23 cellular contexts compared by ENCODE assay signal in genomic region chr12:87425942-87426554, GRCh38.
A peak's percentile ranks its signal among the peaks of the same experiment; 100 is the strongest.
DNase-seq lines count a peak whose midpoint lies in the region; ATAC-seq, FAIRE-seq and TF ChIP-seq lines count a peak whose summit lies in the region.
"Had no signal": no experiment of that assay in that cellular context is flagged by ENCODE, and none has a peak within 500 bp of the region (broad histone marks: within the 10 kb centered on the region; RNA-seq: fewer than 3 reads in every experiment).

No MANE protein-coding gene starts in this region.

- no peak for ATAC-seq in HG02840 (IDR thresholded peaks at IDR 0.05; ENCODE audit: low FRiP score, unreplicated experiment)
- ATAC-seq: heart left ventricle; natural killer cell treated with Interleukin-12 subunit alpha and Interleukin-12 subunit beta and Interleukin-15 and Interleukin-18, amount 100 ng/mL, for 72 hours; SK-N-SH treated with all-trans-retinoic acid at 6 μM for 48 hours had no signal

- no peak for TF ChIP-seq CTCF in HL-60 (IDR thresholded peaks at IDR 0.05; ENCODE audit: insufficient read depth, low read length)
- no peak for TF ChIP-seq CTCF in bronchial epithelial cell (IDR thresholded peaks at IDR 0.05; ENCODE audit: insufficient read depth, low read length, severe bottlenecking)

- FAIRE-seq in bronchial epithelial cell (lab: Jason Lieb, UNC) = no peak
- no peak for FAIRE-seq in urothelium cell line (lab: Jason Lieb, UNC)

- peak overlapping the region; percentile 46 for H3K27ac ChIP-seq in HL-60 (replicated peaks)
- H3K27ac ChIP-seq: heart left ventricle, parathyroid adenoma, sigmoid colon, vagina had no signal

- H3K4me3 ChIP-seq in HL-60 (replicated peaks; ENCODE audit: insufficient read depth, low read length) (no peak overlapping the region), bronchial epithelial cell (ENCODE audit: low read depth, low read length) (no peak overlapping the region)
- H3K4me3 ChIP-seq: heart left ventricle, sigmoid colon, vagina had no signal

- H3K27me3 ChIP-seq in HL-60 (ENCODE audit: insufficient read depth, poor library complexity, severe bottlenecking) (no peaks in the 10 kb centered on the region), bronchial epithelial cell (ENCODE audit: control insufficient read depth, insufficient read depth, low read length) (no peaks in the 10 kb centered on the region)
- H3K27me3 ChIP-seq: heart left ventricle, sigmoid colon, vagina had no signal

- no peaks in the 10 kb centered on the region for H3K36me3 ChIP-seq in bronchial epithelial cell (ENCODE audit: control insufficient read depth, insufficient read depth, low read length)
- H3K36me3 ChIP-seq: heart left ventricle, sigmoid colon, vagina had no signal

- DNase-seq in HL-60 (ENCODE audit: low read depth in 1 of 2, low spot score in 1 of 2) (peak in 1 of 2 experiments; percentile 52), NCI-H226 (peak; percentile 45), bronchial epithelial cell (ENCODE audit: low read depth) (peak; percentile 76), urothelium cell line (ENCODE audit: low spot score) (peak; percentile 9), SHP77 (lab: John Stamatoyannopoulos, UW) (no peak)
- DNase-seq in activated CD4-positive, alpha-beta T cell treated with anti-CD3 and anti-CD28 coated beads for 1 hour = no peak
- DNase-seq: activated CD4-positive, alpha-beta T cell treated with anti-CD3 and anti-CD28 coated beads, Interleukin-2, amount 10 ng/mL, durations not matched to agents 7 days and 5 days; activated CD8-positive, alpha-beta memory T cell treated with anti-CD3 and anti-CD28 coated beads, Interleukin-2, amount 50 U/mL, for 4 hours; activated gamma-delta T cell; effector CD4-positive, alpha-beta T cell; heart left ventricle; kidney; mesendoderm; MM.1S; NCI-H2029; NCI-H524; sigmoid colon; stimulated activated CD4-positive, alpha-beta T cell treated with anti-CD3 and anti-CD28 coated beads, Interleukin-1b, Interleukin-23, amount 100 ng/mL, for 48 hours had no signal

Comparison
In these comparisons a context has a peak if more than half of its experiments do, and no peak if none do; other contexts are left out.
1. DNase-seq: peak in NCI-H226 (single experiment), bronchial epithelial cell (single experiment) and urothelium cell line (single experiment); none in SHP77 (0 of 2) and activated CD4-positive, alpha-beta T cell treated with anti-CD3 and anti-CD28 coated beads for 1 hour (single experiment).